In genomic region chr3:170809021-170809974, GRCh38 we compare ENCODE assay signal across 1 cellular context.
A peak's percentile ranks its signal among the peaks of the same experiment; 100 is the strongest.
TF ChIP-seq lines count a peak whose summit lies in the region.

No MANE protein-coding gene starts in this region.

TF ChIP-seq in K562, 482 proteins besides CTCF, POLR2A, EP300 and RAD21 (continued from another document):
- TF ChIP-seq SUPT5H (IDR thresholded peaks at IDR 0.05) (no peak), SP2 (IDR thresholded peaks at IDR 0.05; ENCODE audit: extremely low read depth, low read depth, low read length, poor library complexity, severe bottlenecking) (no peak), HNRNPH1 (optimal IDR thresholded peaks at IDR 0.05; ENCODE audit: low read depth, low read length) (no peak), RBM17 (IDR thresholded peaks at IDR 0.05; ENCODE audit: borderline replicate concordance, low read depth, low read length) (no peak), BRCA1 (IDR thresholded peaks at IDR 0.05) (no peak), BRCA1 (CRISPR knock-in tag; IDR thresholded peaks at IDR 0.05) (no peak), SETDB1 (IDR thresholded peaks at IDR 0.05; ENCODE audit: low read length) (no peak), MBD2 (IDR thresholded peaks at IDR 0.05; ENCODE audit: borderline replicate concordance, low read depth) (no peak), ZFX (CRISPR knock-in tag; IDR thresholded peaks at IDR 0.05) (no peak), HIVEP1 (CRISPR knock-in tag; IDR thresholded peaks at IDR 0.05) (0 out of 2 replicates have a peak, but pooled peaks have one; percentile 10), NR2F6 (CRISPR knock-in tag; IDR thresholded peaks at IDR 0.05) (no peak), SNRNP70 (optimal IDR thresholded peaks at IDR 0.05; ENCODE audit: low read depth, low read length) (no peak), HNRNPK (IDR thresholded peaks at IDR 0.05; ENCODE audit: low read depth, low read length, poor library complexity, severe bottlenecking) (no peak), HINFP (tag; conservative IDR thresholded peaks at IDR 0.05; ENCODE audit: low read depth) (no peak), ZNF57 (CRISPR knock-in tag; IDR thresholded peaks at IDR 0.05) (no peak), E2F3 (CRISPR knock-in tag; IDR thresholded peaks at IDR 0.05) (no peak), MEIS2 (IDR thresholded peaks at IDR 0.05; ENCODE audit: partially characterized antibody) (peak; percentile 44), ZNF449 (CRISPR knock-in tag; IDR thresholded peaks at IDR 0.05) (0 out of 2 replicates have a peak, but pooled peaks have one; percentile 11), KDM4B (IDR thresholded peaks at IDR 0.05; ENCODE audit: borderline replicate concordance in 2 of 2, low read depth in 1 of 2) (no peak), IFI16 (CRISPR knock-in tag; IDR thresholded peaks at IDR 0.05) (no peak), ERF (CRISPR knock-in tag; IDR thresholded peaks at IDR 0.05) (no peak), ZBTB17 (CRISPR knock-in tag; IDR thresholded peaks at IDR 0.05) (no peak), STAT5A (IDR thresholded peaks at IDR 0.05; ENCODE audit: borderline replicate concordance, low read length) (no peak), CHD2 (IDR thresholded peaks at IDR 0.05; ENCODE audit: low read depth, low read length) (no peak), RNF2 (IDR thresholded peaks at IDR 0.05) (no peak), RFX1 (IDR thresholded peaks at IDR 0.05) (no peak), ZNF75A (CRISPR knock-in tag; IDR thresholded peaks at IDR 0.05) (no peak), MCM2 (IDR thresholded peaks at IDR 0.05; ENCODE audit: low read depth) (no peak), ZBTB1 (CRISPR knock-in tag; IDR thresholded peaks at IDR 0.05; ENCODE audit: borderline replicate concordance, low read depth) (no peak)
- TF ChIP-seq, protein P1, sequence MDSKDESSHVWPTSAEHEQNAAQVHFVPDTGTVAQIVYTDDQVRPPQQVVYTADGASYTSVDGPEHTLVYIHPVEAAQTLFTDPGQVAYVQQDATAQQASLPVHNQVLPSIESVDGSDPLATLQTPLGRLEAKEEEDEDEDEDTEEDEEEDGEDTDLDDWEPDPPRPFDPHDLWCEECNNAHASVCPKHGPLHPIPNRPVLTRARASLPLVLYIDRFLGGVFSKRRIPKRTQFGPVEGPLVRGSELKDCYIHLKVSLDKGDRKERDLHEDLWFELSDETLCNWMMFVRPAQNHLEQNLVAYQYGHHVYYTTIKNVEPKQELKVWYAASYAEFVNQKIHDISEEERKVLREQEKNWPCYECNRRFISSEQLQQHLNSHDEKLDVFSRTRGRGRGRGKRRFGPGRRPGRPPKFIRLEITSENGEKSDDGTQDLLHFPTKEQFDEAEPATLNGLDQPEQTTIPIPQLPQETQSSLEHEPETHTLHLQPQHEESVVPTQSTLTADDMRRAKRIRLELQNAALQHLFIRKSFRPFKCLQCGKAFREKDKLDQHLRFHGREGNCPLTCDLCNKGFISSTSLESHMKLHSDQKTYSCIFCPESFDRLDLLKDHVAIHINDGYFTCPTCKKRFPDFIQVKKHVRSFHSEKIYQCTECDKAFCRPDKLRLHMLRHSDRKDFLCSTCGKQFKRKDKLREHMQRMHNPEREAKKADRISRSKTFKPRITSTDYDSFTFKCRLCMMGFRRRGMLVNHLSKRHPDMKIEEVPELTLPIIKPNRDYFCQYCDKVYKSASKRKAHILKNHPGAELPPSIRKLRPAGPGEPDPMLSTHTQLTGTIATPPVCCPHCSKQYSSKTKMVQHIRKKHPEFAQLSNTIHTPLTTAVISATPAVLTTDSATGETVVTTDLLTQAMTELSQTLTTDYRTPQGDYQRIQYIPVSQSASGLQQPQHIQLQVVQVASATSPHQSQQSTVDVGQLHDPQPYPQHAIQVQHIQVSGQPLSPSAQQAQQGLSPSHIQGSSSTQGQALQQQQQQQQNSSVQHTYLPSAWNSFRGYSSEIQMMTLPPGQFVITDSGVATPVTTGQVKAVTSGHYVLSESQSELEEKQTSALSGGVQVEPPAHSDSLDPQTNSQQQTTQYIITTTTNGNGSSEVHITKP (IDR thresholded peaks at IDR 0.05; ENCODE audit: partially characterized antibody) = peak; percentile 11
- TF ChIP-seq, protein P2, sequence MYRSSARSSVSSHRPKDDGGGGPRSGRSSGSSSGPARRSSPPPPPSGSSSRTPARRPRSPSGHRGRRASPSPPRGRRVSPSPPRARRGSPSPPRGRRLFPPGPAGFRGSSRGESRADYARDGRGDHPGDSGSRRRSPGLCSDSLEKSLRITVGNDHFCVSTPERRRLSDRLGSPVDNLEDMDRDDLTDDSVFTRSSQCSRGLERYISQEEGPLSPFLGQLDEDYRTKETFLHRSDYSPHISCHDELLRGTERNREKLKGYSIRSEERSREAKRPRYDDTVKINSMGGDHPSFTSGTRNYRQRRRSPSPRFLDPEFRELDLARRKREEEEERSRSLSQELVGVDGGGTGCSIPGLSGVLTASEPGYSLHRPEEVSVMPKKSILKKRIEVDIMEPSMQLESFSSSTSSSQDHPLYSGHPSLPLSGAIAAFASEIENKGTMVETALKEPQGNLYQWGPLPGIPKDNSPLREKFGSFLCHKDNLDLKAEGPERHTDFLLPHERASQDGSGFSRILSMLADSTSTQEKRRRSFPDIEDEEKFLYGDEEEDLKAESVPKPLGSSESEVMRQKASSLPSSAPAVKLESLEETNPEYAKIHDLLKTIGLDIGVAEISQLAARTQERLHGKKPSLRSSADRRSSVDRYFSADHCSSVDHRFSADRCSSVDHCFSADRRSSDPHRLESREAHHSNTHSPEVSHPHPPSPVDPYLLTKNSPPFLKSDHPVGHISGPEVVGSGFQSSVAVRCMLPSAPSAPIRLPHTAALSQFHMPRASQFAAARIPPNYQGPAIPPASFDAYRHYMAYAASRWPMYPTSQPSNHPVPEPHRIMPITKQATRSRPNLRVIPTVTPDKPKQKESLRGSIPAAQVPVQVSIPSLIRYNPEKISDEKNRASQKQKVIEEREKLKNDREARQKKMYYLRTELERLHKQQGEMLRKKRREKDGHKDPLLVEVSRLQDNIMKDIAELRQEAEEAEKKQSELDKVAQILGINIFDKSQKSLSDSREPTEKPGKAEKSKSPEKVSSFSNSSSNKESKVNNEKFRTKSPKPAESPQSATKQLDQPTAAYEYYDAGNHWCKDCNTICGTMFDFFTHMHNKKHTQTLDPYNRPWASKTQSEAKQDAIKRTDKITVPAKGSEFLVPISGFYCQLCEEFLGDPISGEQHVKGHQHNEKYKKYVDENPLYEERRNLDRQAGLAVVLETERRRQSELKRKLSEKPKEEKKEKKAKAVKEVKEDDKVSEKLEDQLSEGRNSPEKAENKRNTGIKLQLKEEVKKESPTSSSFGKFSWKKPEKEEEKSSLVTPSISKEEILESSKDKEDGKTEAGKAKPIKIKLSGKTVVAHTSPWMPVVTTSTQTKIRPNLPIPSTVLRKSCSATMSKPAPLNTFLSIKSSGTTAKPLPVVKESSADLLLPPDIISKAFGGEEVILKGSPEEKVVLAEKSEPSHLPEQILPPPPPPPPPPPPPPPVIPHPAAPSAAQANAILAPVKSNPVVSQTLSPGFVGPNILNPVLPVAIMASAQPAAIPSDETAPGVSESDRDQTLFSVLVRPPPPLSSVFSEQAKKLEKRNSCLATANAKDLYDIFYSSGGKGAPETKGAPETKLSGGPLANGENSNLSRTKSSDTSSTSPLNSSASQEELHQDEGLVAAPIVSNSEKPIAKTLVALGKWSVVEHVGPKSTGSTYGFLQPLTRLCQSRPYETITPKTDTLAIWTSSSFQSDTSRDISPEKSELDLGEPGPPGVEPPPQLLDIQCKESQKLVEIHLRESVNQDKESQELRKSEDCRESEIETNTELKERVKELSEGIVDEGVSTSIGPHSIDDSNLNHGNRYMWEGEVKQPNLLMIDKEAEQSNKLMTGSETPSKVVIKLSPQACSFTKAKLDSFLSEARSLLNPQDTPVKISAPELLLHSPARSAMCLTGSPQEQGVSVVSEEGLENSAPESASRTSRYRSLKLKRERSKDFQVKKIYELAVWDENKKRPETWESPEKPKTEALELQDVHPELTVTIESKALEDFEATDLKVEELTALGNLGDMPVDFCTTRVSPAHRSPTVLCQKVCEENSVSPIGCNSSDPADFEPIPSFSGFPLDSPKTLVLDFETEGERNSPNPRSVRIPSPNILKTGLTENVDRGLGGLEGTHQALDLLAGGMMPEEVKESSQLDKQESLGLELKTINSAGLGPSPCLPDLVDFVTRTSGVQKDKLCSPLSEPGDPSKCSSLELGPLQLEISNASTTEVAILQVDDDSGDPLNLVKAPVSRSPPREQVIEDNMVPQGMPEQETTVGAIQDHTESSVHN (IDR thresholded peaks at IDR 0.05; ENCODE audit: borderline replicate concordance in 1 of 2, low read depth in 1 of 2) = no peak
- TF ChIP-seq, protein P3, sequence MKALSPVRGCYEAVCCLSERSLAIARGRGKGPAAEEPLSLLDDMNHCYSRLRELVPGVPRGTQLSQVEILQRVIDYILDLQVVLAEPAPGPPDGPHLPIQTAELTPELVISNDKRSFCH (CRISPR knock-in tag; IDR thresholded peaks at IDR 0.05) = no peak
- TF ChIP-seq, protein P3 (tag; IDR thresholded peaks at IDR 0.05) = 0 out of 2 replicates have a peak, but pooled peaks have one; percentile 12
